In the genomic region with DNA sequence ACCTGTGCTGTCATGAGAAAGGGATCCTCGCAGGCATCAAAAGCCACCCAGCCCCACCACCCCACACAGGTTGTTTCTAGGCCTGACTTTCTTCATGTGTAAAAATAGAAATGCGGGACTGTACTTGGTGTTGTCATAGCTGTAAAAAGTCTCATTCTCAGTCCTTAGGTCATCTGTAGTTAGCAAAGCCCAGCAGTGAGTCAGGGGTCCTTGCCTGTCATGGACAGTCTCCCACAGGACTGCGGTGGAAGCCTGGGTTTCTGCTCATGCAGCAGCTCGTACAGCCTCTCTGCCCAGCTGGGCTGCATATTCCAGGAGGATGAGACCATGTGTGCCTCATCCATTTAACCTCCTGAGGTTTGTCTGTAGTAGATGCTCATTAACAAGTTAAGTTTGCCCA, we compare ENCODE assay signal across 14 cellular contexts. TPM values are rescaled to one million over a fixed set of nuclear protein-coding genes. Genes with fewer than 3 reads are reported as not detected.
DNase-seq lines count a peak whose midpoint lies in the region; ATAC-seq and TF ChIP-seq lines count a peak whose summit lies in the region.
"Had no signal": no experiment of that assay in that cellular context is flagged by ENCODE, and none has a peak within 500 bp of the region (broad histone marks: within the 10 kb centered on the region; RNA-seq: fewer than 3 reads in every experiment).

No MANE protein-coding gene starts in this region.

- H3K9me3 ChIP-seq in CD4-positive, alpha-beta T cell (ENCODE audit: control insufficient read depth, low read length), result no peaks in the 10 kb centered on the region
- no peaks in the 10 kb centered on the region for H3K9me3 ChIP-seq in Panc1 (ENCODE audit: control insufficient read depth, insufficient read depth, low read depth, low read length)
- no peaks in the 10 kb centered on the region for H3K9me3 ChIP-seq in esophagus (ENCODE audit: control insufficient read depth in 2 of 2, insufficient read depth in 1 of 2, low read depth in 1 of 2, low read length in 1 of 2)

- peaks cover 80% of the 10 kb centered on the region for H3K4me1 Mint-ChIP-seq in CD4-positive, alpha-beta T cell (ENCODE audit: low read depth)
- peaks cover 62% of the 10 kb centered on the region for H3K4me1 Mint-ChIP-seq in osteocyte (ENCODE audit: unreplicated experiment)
- H3K4me1 Mint-ChIP-seq in endothelial cell (ENCODE audit: unreplicated experiment), result peaks cover 20% of the 10 kb centered on the region

- no peaks in the 10 kb centered on the region for H3K27me3 Mint-ChIP-seq in CD4-positive, alpha-beta T cell
- H3K27me3 Mint-ChIP-seq in osteocyte (ENCODE audit: unreplicated experiment) (no peaks in the 10 kb centered on the region), endothelial cell (ENCODE audit: unreplicated experiment) (no peaks in the 10 kb centered on the region)

- peaks cover 65% of the 10 kb centered on the region for H3K36me3 Mint-ChIP-seq in CD4-positive, alpha-beta T cell (ENCODE audit: low read depth)
- H3K36me3 Mint-ChIP-seq in osteocyte (ENCODE audit: unreplicated experiment), result peaks cover 45% of the 10 kb centered on the region
- peaks cover 13% of the 10 kb centered on the region for H3K36me3 Mint-ChIP-seq in endothelial cell (ENCODE audit: low read depth, unreplicated experiment)

- in situ Hi-C loops in Panc1 (cut with HindIII; ENCODE audit: low pct_unique_long_range_greater_than_20kb, low sequenced_read_pairs), result no loop called here

- WGBS in esophagus, 2 donors, result 92 to 99% methylated on average over 4 of the region's 4 CpGs

- CTCF ChIA-PET in CD4-positive, alpha-beta T cell (lab: Charles Lee), result interaction anchor here (1.2 kb wide), 1 partner anchor 207 kb away, joined by 3 read pairs; no protein-coding TSS in a partner anchor
- CTCF ChIA-PET in Panc1 (lab: Charles Lee), result no interaction called here

- intact Hi-C loops in CD4-positive, alpha-beta T cell (cut with DNase I, micrococcal nuclease), result no loop called here
- intact Hi-C loops in Panc1 (cut with micrococcal nuclease; ENCODE audit: unreplicated experiment), result no loop called here

- H3K9me3 Mint-ChIP-seq in CD4-positive, alpha-beta T cell, result no peaks in the 10 kb centered on the region
- H3K9me3 Mint-ChIP-seq in osteocyte (ENCODE audit: unreplicated experiment), result no peaks in the 10 kb centered on the region
- H3K9me3 Mint-ChIP-seq in endothelial cell (ENCODE audit: unreplicated experiment), result no peaks in the 10 kb centered on the region

- peak overlapping the region; percentile 91 for H3K27ac Mint-ChIP-seq in CD4-positive, alpha-beta T cell
- H3K27ac Mint-ChIP-seq in osteocyte (ENCODE audit: unreplicated experiment), result peak overlapping the region; percentile 88
- no peak overlapping the region for H3K27ac Mint-ChIP-seq in endothelial cell (ENCODE audit: unreplicated experiment)

- H3K4me1 ChIP-seq in Panc1 (ENCODE audit: control insufficient read depth, insufficient read depth, low read length) (peaks cover 48% of the 10 kb centered on the region), esophagus (ENCODE audit: control insufficient read depth in 2 of 2, insufficient read depth in 2 of 2, low read length in 1 of 2) (peaks cover 13% of the 10 kb centered on the region in 2 donors)

- H3K27ac ChIP-seq in CD4-positive, alpha-beta T cell (ENCODE audit: low read depth, low read length), result no peak overlapping the region
- peak overlapping the region; percentile 12; the same call in 1 of the 2 replicates for H3K27ac ChIP-seq in Panc1 (ENCODE audit: low read length)
- peak overlapping the region; percentile 18 to 49 for H3K27ac ChIP-seq in esophagus (ENCODE audit: low read depth in 2 of 2, low read length in 1 of 2)
- H3K27ac ChIP-seq: C4-2B had no signal

- H3K4me3 Mint-ChIP-seq in CD4-positive, alpha-beta T cell, result peak overlapping the region; percentile 5
- H3K4me3 Mint-ChIP-seq in osteocyte (ENCODE audit: unreplicated experiment) (no peak overlapping the region), endothelial cell (ENCODE audit: unreplicated experiment) (no peak overlapping the region)

- H3K27me3 ChIP-seq in CD4-positive, alpha-beta T cell (ENCODE audit: control insufficient read depth, insufficient read depth, low read length), result no peaks in the 10 kb centered on the region
- no peaks in the 10 kb centered on the region for H3K27me3 ChIP-seq in Panc1 (ENCODE audit: control insufficient read depth, insufficient read depth, low read length)
- no peaks in the 10 kb centered on the region for H3K27me3 ChIP-seq in esophagus (ENCODE audit: control insufficient read depth in 1 of 2, insufficient read depth in 2 of 2, low read length in 2 of 2)

- BruUV-seq in Panc1 (replicated peaks; lab: Mats Ljungman, UMichigan), result no TSS peak

- POLR2A ChIA-PET in CD4-positive, alpha-beta T cell (lab: Charles Lee), result interaction anchor here (0.8 to 1.6 kb wide), 3 partner anchors 9 to 207 kb away, joined by 3 to 4 read pairs (median 4); no protein-coding TSS in a partner anchor
- POLR2A ChIA-PET in Panc1 (lab: Charles Lee), result no interaction called here

- TF ChIP-seq CTCF in CD4-positive, alpha-beta T cell (IDR thresholded peaks at IDR 0.05), result no peak
- TF ChIP-seq CTCF in Panc1 (IDR thresholded peaks at IDR 0.05), result no peak
- no peak for TF ChIP-seq CTCF in osteocyte (IDR thresholded peaks at IDR 0.05)
- TF ChIP-seq CTCF in endothelial cell (IDR thresholded peaks at IDR 0.05; ENCODE audit: unreplicated experiment), result no peak

- DNase-seq in CD4-positive, alpha-beta T cell, result no peak
- DNase-seq in Panc1 (ENCODE audit: low read depth, low spot score) (no peak), osteocyte (ENCODE audit: extremely low spot score, unreplicated experiment) (no peak), endothelial cell (ENCODE audit: low spot score) (no peak), NCI-H510A (lab: John Stamatoyannopoulos, UW) (no peak)
- DNase-seq: central memory CD4-positive, alpha-beta T cell; erythroblast; NCI-H2081 treated with DMSO at 0.1 percent for 48 hours; stimulated activated CD4-positive, alpha-beta T cell treated with anti-CD3 and anti-CD28 coated beads, Interleukin-15, amount 100 ng/mL, for 24 hours; stimulated activated CD8-positive, alpha-beta memory T cell treated with anti-CD3 and anti-CD28 coated beads, Interleukin-4, amount 100 ng/mL, for 48 hours had no signal

- ATAC-seq in CD4-positive, alpha-beta T cell (ENCODE audit: poor library complexity), result no peak
- ATAC-seq in Panc1, result no peak
- no peak for ATAC-seq in HG03565 (IDR thresholded peaks at IDR 0.05; ENCODE audit: unreplicated experiment)
- no peak for ATAC-seq in HG02970 (IDR thresholded peaks at IDR 0.05; ENCODE audit: low FRiP score, unreplicated experiment)

- H3K36me3 ChIP-seq in Panc1 (ENCODE audit: control insufficient read depth, insufficient read depth, low read length), result no peaks in the 10 kb centered on the region
- H3K36me3 ChIP-seq in esophagus (ENCODE audit: control insufficient read depth in 2 of 2, insufficient read depth in 2 of 2, low read length in 1 of 2), result peaks cover under 1 to 10% of the 10 kb centered on the region in 2 donors

- H3K4me3 ChIP-seq in Panc1 (ENCODE audit: low read depth in 2 of 2, low read length in 2 of 2) (no peak overlapping the region), esophagus (ENCODE audit: low read depth in 1 of 2, low read length in 2 of 2) (no peak overlapping the region)

RNA-seq across cellular contexts. Expression of gene MRPS6, which starts 58.2 kb away (rescaled TPM):
- total RNA-seq in CD4-positive, alpha-beta T cell, result 10 to 100 TPM; 13.5 to 14.4 TPM
- total RNA-seq in Panc1 (2021; ENCODE audit: unreplicated experiment) (109 TPM), osteocyte (114 and 124 TPM in 2 replicates), endothelial cell (ENCODE audit: unreplicated experiment) (42.4 TPM)
- polyA plus RNA-seq in Panc1 (2012; ENCODE audit: insufficient read length), result 70.0 TPM
- polyA plus RNA-seq in esophagus, result 10 to 100 TPM; 24.3 to 37.8 TPM

RNA-seq across cellular contexts. Expression of gene SLC5A3, which starts 58.2 kb away (rescaled TPM):
- total RNA-seq in CD4-positive, alpha-beta T cell, result 1 to 10 TPM; 4.6 to 4.9 TPM
- 29.4 TPM for total RNA-seq in Panc1 (2021; ENCODE audit: unreplicated experiment)
- 6.6 TPM for polyA plus RNA-seq in Panc1 (2012; ENCODE audit: insufficient read length)
- polyA plus RNA-seq in esophagus, result 1 to 10 TPM; 1.4 to 1.6 TPM
- 63.9 and 68.2 TPM in 2 replicates for total RNA-seq in osteocyte
- total RNA-seq in endothelial cell (ENCODE audit: unreplicated experiment), result 7.6 TPM
